Comparison of ENCODE assay signal across 17 cellular contexts in the genomic region with DNA sequence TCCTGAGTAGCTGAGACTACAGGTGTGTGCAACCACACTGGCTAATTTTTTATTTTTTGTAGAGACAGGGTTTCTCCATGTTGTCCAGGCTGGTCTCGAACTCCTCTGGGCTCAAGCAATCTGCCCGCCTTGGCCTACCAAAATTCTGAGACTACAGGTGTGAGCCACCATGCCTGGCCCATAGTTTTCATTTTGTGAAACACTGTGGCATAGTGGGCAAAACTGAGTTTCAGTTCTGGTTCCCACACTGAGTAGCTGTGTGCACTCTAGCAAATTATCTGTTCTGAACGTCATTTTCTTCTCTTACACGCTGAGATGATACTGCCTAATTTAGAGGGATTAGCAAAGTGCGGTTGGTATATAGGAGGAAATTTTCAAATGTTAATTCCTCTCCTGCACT.
"Had no signal": no experiment of that assay in that cellular context is flagged by ENCODE, and none has a peak within 500 bp of the region (broad histone marks: within the 10 kb centered on the region; RNA-seq: fewer than 3 reads in every experiment).

No MANE protein-coding gene starts in this region.

- H3K9me3 ChIP-seq: breast epithelium, esophagus muscularis mucosa, neutrophil, thoracic aorta, upper lobe of left lung had no signal

- H3K27ac ChIP-seq: breast epithelium, esophagus muscularis mucosa, neutrophil, parathyroid adenoma, thoracic aorta, upper lobe of left lung had no signal

- H3K9me3 Mint-ChIP-seq: activated CD4-positive, alpha-beta T cell treated with anti-CD3 and anti-CD28 coated beads, Interleukin-2, amount 10 ng/mL, durations not matched to agents 7 days and 5 days; natural killer cell treated with Interleukin-12 subunit alpha and Interleukin-12 subunit beta and Interleukin-15 and Interleukin-18, amount 100 ng/mL, for 72 hours; stimulated activated effector memory CD8-positive, alpha-beta T cell treated with anti-CD3 and anti-CD28 coated beads, Interleukin-12 subunit alpha, Interleukin-12 subunit beta, amount 100 ng/mL, for 72 hours had no signal

- H3K4me3 ChIP-seq: breast epithelium, esophagus muscularis mucosa, smooth muscle cell, thoracic aorta, upper lobe of left lung had no signal

- H3K4me1 Mint-ChIP-seq: activated CD4-positive, alpha-beta T cell treated with anti-CD3 and anti-CD28 coated beads, Interleukin-2, amount 10 ng/mL, durations not matched to agents 7 days and 5 days; stimulated activated effector memory CD8-positive, alpha-beta T cell treated with anti-CD3 and anti-CD28 coated beads, Interleukin-12 subunit alpha, Interleukin-12 subunit beta, amount 100 ng/mL, for 72 hours had no signal

- H3K27ac Mint-ChIP-seq: activated CD4-positive, alpha-beta T cell treated with anti-CD3 and anti-CD28 coated beads, Interleukin-2, amount 10 ng/mL, durations not matched to agents 7 days and 5 days; natural killer cell treated with Interleukin-12 subunit alpha and Interleukin-12 subunit beta and Interleukin-15 and Interleukin-18, amount 100 ng/mL, for 72 hours; stimulated activated effector memory CD8-positive, alpha-beta T cell treated with anti-CD3 and anti-CD28 coated beads, Interleukin-12 subunit alpha, Interleukin-12 subunit beta, amount 100 ng/mL, for 72 hours had no signal

- H2AFZ ChIP-seq: parathyroid adenoma had no signal

- H3K27me3 ChIP-seq: breast epithelium, esophagus muscularis mucosa, neutrophil, upper lobe of left lung had no signal

- H3K4me3 Mint-ChIP-seq: activated CD4-positive, alpha-beta T cell treated with anti-CD3 and anti-CD28 coated beads, Interleukin-2, amount 10 ng/mL, durations not matched to agents 7 days and 5 days; natural killer cell treated with Interleukin-12 subunit alpha and Interleukin-12 subunit beta and Interleukin-15 and Interleukin-18, amount 100 ng/mL, for 72 hours; stimulated activated effector memory CD8-positive, alpha-beta T cell treated with anti-CD3 and anti-CD28 coated beads, Interleukin-12 subunit alpha, Interleukin-12 subunit beta, amount 100 ng/mL, for 72 hours had no signal

- H3K36me3 ChIP-seq: breast epithelium had no signal

- H3K9ac ChIP-seq: parathyroid adenoma had no signal

- DNase-seq: activated CD4-positive, alpha-beta T cell treated with anti-CD3 and anti-CD28 coated beads, Interleukin-2, amount 10 ng/mL, durations not matched to agents 7 days and 5 days; activated CD8-positive, alpha-beta memory T cell treated with anti-CD3 and anti-CD28 coated beads, Interleukin-2, amount 50 U/mL, for 4 hours; activated effector memory CD4-positive, alpha-beta T cell treated with anti-CD3 and anti-CD28 coated beads, Interleukin-2, amount 50 U/mL, for 16 hours; activated naive CD4-positive, alpha-beta T cell treated with anti-CD3 and anti-CD28 coated beads, Interleukin-2, amount 50 U/mL, for 16 hours; effector CD4-positive, alpha-beta T cell; stimulated activated CD4-positive, alpha-beta T cell treated with anti-CD3 and anti-CD28 coated beads, Interleukin-4, amount 100 ng/mL, for 24 hours; T1000; upper lobe of left lung had no signal

- H3K79me2 ChIP-seq: parathyroid adenoma had no signal

- H3K27me3 Mint-ChIP-seq: activated CD4-positive, alpha-beta T cell treated with anti-CD3 and anti-CD28 coated beads, Interleukin-2, amount 10 ng/mL, durations not matched to agents 7 days and 5 days; natural killer cell treated with Interleukin-12 subunit alpha and Interleukin-12 subunit beta and Interleukin-15 and Interleukin-18, amount 100 ng/mL, for 72 hours had no signal

- ATAC-seq: natural killer cell treated with Interleukin-12 subunit alpha and Interleukin-12 subunit beta and Interleukin-15 and Interleukin-18, amount 100 ng/mL, for 72 hours; sciatic nerve; stimulated activated effector memory CD8-positive, alpha-beta T cell treated with anti-CD3 and anti-CD28 coated beads, Interleukin-12 subunit alpha, Interleukin-12 subunit beta, amount 100 ng/mL, for 72 hours had no signal

- H3K4me1 ChIP-seq: breast epithelium, esophagus muscularis mucosa, parathyroid adenoma, upper lobe of left lung had no signal

- H3K4me2 ChIP-seq: smooth muscle cell had no signal
